12 cellular contexts compared by ENCODE assay signal in the genomic region with DNA sequence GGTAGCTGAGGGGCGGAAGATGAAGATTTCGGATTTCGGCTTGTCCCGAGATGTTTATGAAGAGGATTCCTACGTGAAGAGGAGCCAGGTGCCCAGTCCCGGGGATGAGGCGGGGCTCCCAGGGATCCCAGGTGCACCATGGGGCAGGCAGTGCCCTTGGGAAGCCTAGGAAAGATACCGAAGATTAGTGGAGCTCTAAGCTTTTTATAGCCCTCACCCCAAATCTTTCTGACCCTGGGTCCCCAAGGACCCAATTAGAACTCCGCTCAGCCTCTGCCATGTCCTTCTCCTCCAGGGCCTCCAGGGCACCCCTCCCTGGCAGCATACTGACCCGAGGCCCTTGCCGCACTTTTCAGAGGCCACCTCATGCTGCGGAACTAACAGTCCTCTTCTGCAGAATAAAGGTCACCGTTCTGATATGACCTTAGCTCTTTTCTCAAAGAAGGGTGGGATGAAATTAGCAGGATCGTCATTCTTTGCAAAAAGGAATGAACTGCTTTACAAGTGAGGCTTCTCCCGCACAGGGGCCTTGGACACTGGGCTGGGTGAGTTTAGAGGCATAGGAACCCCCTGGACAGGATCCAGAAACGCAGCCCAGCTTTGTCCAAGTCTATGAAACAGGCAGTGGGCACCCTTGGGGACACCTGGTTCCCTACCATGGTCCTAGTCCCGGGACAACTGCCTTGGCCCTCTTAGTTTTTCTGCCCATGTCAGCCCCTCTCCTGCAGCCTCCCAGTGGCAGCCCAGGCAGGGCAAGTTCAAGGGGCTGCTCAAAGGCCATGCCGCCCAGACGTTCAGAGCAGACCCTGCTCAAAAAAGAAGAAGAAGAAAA. TPM values are rescaled to one million over a fixed set of nuclear protein-coding genes. Genes with fewer than 3 reads are reported as not detected.
DNase-seq lines count a peak whose midpoint lies in the region; ATAC-seq and TF ChIP-seq lines count a peak whose summit lies in the region.
"Had no signal": no experiment of that assay in that cellular context is flagged by ENCODE, and none has a peak within 500 bp of the region (broad histone marks: within the 10 kb centered on the region; RNA-seq: fewer than 3 reads in every experiment).

No MANE protein-coding gene starts in this region.

- peak overlapping the region; percentile 91 for H3K4me2 ChIP-seq in BLaER1
- H3K4me2 ChIP-seq: SK-N-SH had no signal

- TF ChIP-seq POLR2A in esophagus squamous epithelium (IDR thresholded peaks at IDR 0.05), result no peak

- H4K20me1 ChIP-seq in BLaER1, result no peaks in the 10 kb centered on the region

- H3K36me3 Mint-ChIP-seq in T-cell, result no peaks in the 10 kb centered on the region

- no peak overlapping the region for H3K4me3 ChIP-seq in BLaER1
- H3K4me3 ChIP-seq in lower lobe of right lung, result no peak overlapping the region
- no peak overlapping the region for H3K4me3 ChIP-seq in esophagus squamous epithelium

- H3K27me3 Mint-ChIP-seq in T-cell, result no peaks in the 10 kb centered on the region

- CTCF ChIA-PET in T-cell (lab: Charles Lee), result interaction anchor here in 1 of 2 donors (1.0 kb wide), 1 partner anchor 82 kb away, joined by 7 read pairs; no protein-coding TSS in a partner anchor

- H3K36me3 ChIP-seq in BLaER1, result no peaks in the 10 kb centered on the region
- no peaks in the 10 kb centered on the region for H3K36me3 ChIP-seq in lower lobe of right lung
- no peaks in the 10 kb centered on the region for H3K36me3 ChIP-seq in esophagus squamous epithelium

- H3K27me3 ChIP-seq in BLaER1, result no peaks in the 10 kb centered on the region
- no peaks in the 10 kb centered on the region for H3K27me3 ChIP-seq in lower lobe of right lung (ENCODE audit: low read depth)
- H3K27me3 ChIP-seq in esophagus squamous epithelium, result no peaks in the 10 kb centered on the region

- TF ChIP-seq CTCF in lower lobe of right lung (IDR thresholded peaks at IDR 0.05), result no peak
- no peak for TF ChIP-seq CTCF in esophagus squamous epithelium (IDR thresholded peaks at IDR 0.05)

- intact Hi-C loops in lower lobe of right lung (cut with DNase I) (no loop called here), esophagus squamous epithelium (cut with DNase I) (no loop called here)

- peak overlapping the region; percentile 83 to 89 for H3K27ac Mint-ChIP-seq in T-cell

- H3K4me1 Mint-ChIP-seq in T-cell, result peaks cover 19 to 32% (median 21%) of the 10 kb centered on the region in 3 donors

- peak overlapping the region; percentile 56; the same call in 1 of the 2 replicates for H3K9ac ChIP-seq in BLaER1
- H3K9ac ChIP-seq: SK-N-SH had no signal

- H3K4me1 ChIP-seq in BLaER1, result peaks cover 84% of the 10 kb centered on the region
- H3K4me1 ChIP-seq in lower lobe of right lung, result peaks cover 17% of the 10 kb centered on the region
- H3K4me1 ChIP-seq in esophagus squamous epithelium, result peaks cover 3 to 6% (median 4%) of the 10 kb centered on the region in 3 donors

- POLR2A ChIA-PET in T-cell (lab: Charles Lee), result interaction anchor here in 1 of 2 donors (1.4 kb wide), 1 partner anchor 18 kb away, joined by 4 read pairs; a partner anchor contains a TSS

- WGBS in esophagus squamous epithelium, 2 donors, result 53 to 79% methylated on average over 4 to 16 of the region's 19 CpGs

- H3K9me3 ChIP-seq in BLaER1, result no peaks in the 10 kb centered on the region
- no peaks in the 10 kb centered on the region for H3K9me3 ChIP-seq in lower lobe of right lung
- no peaks in the 10 kb centered on the region for H3K9me3 ChIP-seq in esophagus squamous epithelium
- H3K9me3 ChIP-seq: SK-N-SH had no signal

- no peaks in the 10 kb centered on the region for H3K9me3 Mint-ChIP-seq in T-cell

- peak overlapping the region; percentile 79 for H3K27ac ChIP-seq in BLaER1
- H3K27ac ChIP-seq in lower lobe of right lung, result no peak overlapping the region
- H3K27ac ChIP-seq in esophagus squamous epithelium, result no peak overlapping the region
- H3K27ac ChIP-seq: C4-2B had no signal

- DNase-seq in T-cell (no peak), lower lobe of right lung (peak; percentile 42), dedifferentiated amniotic fluid mesenchymal stem cell (ENCODE audit: extremely low spot score) (no peak), esophagus squamous epithelium (lab: John Stamatoyannopoulos, UW) (no peak), occipital lobe (lab: John Stamatoyannopoulos, UW) (no peak)
- DNase-seq: amniotic stem cell, NCI-H2029, SK-N-SH had no signal

- ATAC-seq in GM18502 (IDR thresholded peaks at IDR 0.05; ENCODE audit: poor library complexity, unreplicated experiment) (peak; percentile 21), T-cell (replicated peaks in 1 of 4) (no peak), lower lobe of right lung (no peak), GM18517 (IDR thresholded peaks at IDR 0.05; ENCODE audit: unreplicated experiment) (no peak)

- peak overlapping the region in 1 of 3 donors; percentile 51 for H3K4me3 Mint-ChIP-seq in T-cell

RNA-seq across cellular contexts. Expression of a gene that starts 17.9 kb away (rescaled TPM):
- total RNA-seq in T-cell, result 10 to 100 TPM; 36.5 to 46.1 (median 41.9) TPM
- 36.4 TPM for total RNA-seq in lower lobe of right lung
- 10 to 100 TPM in 1 of 4 donors, 1 to 10 TPM in 3; 2.8 to 18.5 (median 6.8) TPM for total RNA-seq in esophagus squamous epithelium
- total RNA-seq in occipital lobe, result 68.3 TPM

RNA-seq across cellular contexts. Expression of a gene that starts 43.5 kb away (rescaled TPM):
- under 1 TPM in 3 of 5 donors, not detected in 2; 0.13 to 0.25 (median 0.15) TPM for total RNA-seq in T-cell
- total RNA-seq in lower lobe of right lung, result 0.68 TPM
- under 1 TPM; 0.04 to 0.19 (median 0.11) TPM for total RNA-seq in esophagus squamous epithelium
- total RNA-seq in occipital lobe, result 0.94 TPM
